In genomic region chr2:2587364-2587763, GRCh38 we compare ENCODE assay signal across 25 cellular contexts.
"Had no signal": no experiment of that assay in that cellular context is flagged by ENCODE, and none has a peak within 500 bp of the region (broad histone marks: within the 10 kb centered on the region; RNA-seq: fewer than 3 reads in every experiment).

No MANE protein-coding gene starts in this region.

- H3K4me1 Mint-ChIP-seq: activated CD4-positive, alpha-beta T cell treated with anti-CD3 and anti-CD28 coated beads, Interleukin-2, amount 10 ng/mL, durations not matched to agents 7 days and 5 days; activated naive CD4-positive, alpha-beta T cell treated with anti-CD3 and anti-CD28 coated beads, Interleukin-2, amount 50 U/mL, for 24 hours; naive thymus-derived CD8-positive, alpha-beta T cell; stimulated activated naive B cell treated with anti-CD40 and anti-IgM and Interleukin-4, amounts not matched to agents 10 μg/mL and 1 μg/mL and 100 μg/mL, for 72 hours had no signal

- H3K36me3 Mint-ChIP-seq: activated naive CD4-positive, alpha-beta T cell treated with anti-CD3 and anti-CD28 coated beads, Interleukin-2, amount 50 U/mL, for 24 hours; stimulated activated naive B cell treated with anti-CD40 and anti-IgM and Interleukin-4, amounts not matched to agents 10 μg/mL and 1 μg/mL and 100 μg/mL, for 72 hours had no signal

- ATAC-seq: effector memory CD8-positive, alpha-beta T cell; gastrocnemius medialis; left lung; naive thymus-derived CD8-positive, alpha-beta T cell; stimulated activated naive B cell treated with anti-CD40 and anti-IgM and Interleukin-4, amounts not matched to agents 10 μg/mL and 1 μg/mL and 100 μg/mL, for 72 hours had no signal

- H3K36me3 ChIP-seq: ascending aorta, esophagus squamous epithelium, gastrocnemius medialis, left lung, sigmoid colon, uterus had no signal

- H3K27me3 ChIP-seq: ascending aorta, esophagus squamous epithelium, gastrocnemius medialis, left lung, sigmoid colon, testis, uterus had no signal

- DNase-seq: activated CD4-positive, alpha-beta T cell treated with anti-CD3 and anti-CD28 coated beads, Interleukin-2, amount 10 ng/mL, durations not matched to agents 7 days and 5 days; activated CD4-positive, CD25-positive, alpha-beta regulatory T cell treated with anti-CD3 and anti-CD28 coated beads, Interleukin-2, amount 50 U/mL, for 72 hours; activated gamma-delta T cell treated with Interleukin-2 at 50 U/mL for 16 hours; activated T-cell treated with anti-CD3 and anti-CD28 coated beads, Interleukin-2, amount 50 U/mL, for 1 hour; central memory CD4-positive, alpha-beta T cell; effector memory CD8-positive, alpha-beta T cell; esophagus squamous epithelium; gastrocnemius medialis; hippocampal formation; kidney glomerular epithelial cell; left lung; naive thymus-derived CD8-positive, alpha-beta T cell; retina; sigmoid colon; stimulated activated CD4-positive, alpha-beta T cell treated with anti-CD3 and anti-CD28 coated beads, Interleukin-15, amount 100 ng/mL, for 24 hours; stimulated activated CD8-positive, alpha-beta memory T cell treated with anti-CD3 and anti-CD28 coated beads, Interleukin-4, amount 100 ng/mL, for 48 hours; stimulated activated naive B cell treated with anti-CD40 and anti-IgM and Interleukin-4, amounts not matched to agents 10 μg/mL and 1 μg/mL and 100 μg/mL, for 72 hours; testis; trophoblast cell; uterus had no signal

- H3K27ac Mint-ChIP-seq: activated CD4-positive, alpha-beta T cell treated with anti-CD3 and anti-CD28 coated beads, Interleukin-2, amount 10 ng/mL, durations not matched to agents 7 days and 5 days; activated naive CD4-positive, alpha-beta T cell treated with anti-CD3 and anti-CD28 coated beads, Interleukin-2, amount 50 U/mL, for 24 hours; effector memory CD8-positive, alpha-beta T cell; naive thymus-derived CD8-positive, alpha-beta T cell; stimulated activated naive B cell treated with anti-CD40 and anti-IgM and Interleukin-4, amounts not matched to agents 10 μg/mL and 1 μg/mL and 100 μg/mL, for 72 hours had no signal

- H3K4me1 ChIP-seq: ascending aorta, esophagus squamous epithelium, gastrocnemius medialis, left lung, testis, uterus had no signal

- H3K27ac ChIP-seq: ascending aorta, esophagus squamous epithelium, gastrocnemius medialis, left lung, testis, uterus, VCaP had no signal

- H3K27me3 Mint-ChIP-seq: activated naive CD4-positive, alpha-beta T cell treated with anti-CD3 and anti-CD28 coated beads, Interleukin-2, amount 50 U/mL, for 24 hours had no signal

- H3K4me3 Mint-ChIP-seq: activated CD4-positive, alpha-beta T cell treated with anti-CD3 and anti-CD28 coated beads, Interleukin-2, amount 10 ng/mL, durations not matched to agents 7 days and 5 days; activated naive CD4-positive, alpha-beta T cell treated with anti-CD3 and anti-CD28 coated beads, Interleukin-2, amount 50 U/mL, for 24 hours; effector memory CD8-positive, alpha-beta T cell; naive thymus-derived CD8-positive, alpha-beta T cell; stimulated activated naive B cell treated with anti-CD40 and anti-IgM and Interleukin-4, amounts not matched to agents 10 μg/mL and 1 μg/mL and 100 μg/mL, for 72 hours had no signal

- H3K4me3 ChIP-seq: ascending aorta, esophagus squamous epithelium, gastrocnemius medialis, left lung, lung, sigmoid colon, smooth muscle cell, testis, uterus had no signal

- H3K9me3 ChIP-seq: ascending aorta, esophagus squamous epithelium, gastrocnemius medialis, left lung, sigmoid colon, testis, uterus had no signal

- H3K9me3 Mint-ChIP-seq: activated CD4-positive, alpha-beta T cell treated with anti-CD3 and anti-CD28 coated beads, Interleukin-2, amount 10 ng/mL, durations not matched to agents 7 days and 5 days had no signal
